In the genomic region with DNA sequence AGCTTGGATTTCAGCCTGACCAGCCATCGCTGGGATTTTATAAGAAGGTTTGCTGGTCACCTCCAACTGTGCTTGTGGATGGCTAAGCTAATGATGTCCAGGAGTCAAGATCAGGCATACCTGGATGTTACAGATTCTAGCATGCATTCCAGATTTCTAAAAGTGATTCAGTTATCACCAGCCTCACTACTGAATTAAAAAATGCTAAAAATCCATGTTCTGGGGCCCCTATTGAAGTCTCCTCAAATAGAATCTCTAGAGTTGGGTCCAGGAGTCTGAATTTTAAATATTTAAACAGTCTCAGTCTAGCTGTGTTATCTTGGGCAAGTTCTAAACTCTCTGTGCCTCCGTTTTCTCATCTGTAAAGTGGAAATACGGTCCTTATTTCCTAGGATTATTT, we compare ENCODE assay signal across 25 cellular contexts. TPM values are rescaled to one million over a fixed set of nuclear protein-coding genes. Genes with fewer than 3 reads are reported as not detected.
DNase-seq lines count a peak whose midpoint lies in the region; ATAC-seq and TF ChIP-seq lines count a peak whose summit lies in the region.
"Had no signal": no experiment of that assay in that cellular context is flagged by ENCODE, and none has a peak within 500 bp of the region (broad histone marks: within the 10 kb centered on the region; RNA-seq: fewer than 3 reads in every experiment).

No MANE protein-coding gene starts in this region.

- H3K4me1 ChIP-seq in OCI-LY1 (ENCODE audit: insufficient read depth, low read length, severe bottlenecking) (peaks cover 39% of the 10 kb centered on the region), hepatocyte (ENCODE audit: insufficient read depth) (no peaks in the 10 kb centered on the region)

- no peak overlapping the region for H3K4me3 Mint-ChIP-seq in activated naive CD8-positive, alpha-beta T cell
- H3K4me3 Mint-ChIP-seq in activated naive CD8-positive, alpha-beta T cell treated with anti-CD3 and anti-CD28 coated beads for 36 hours: no peak overlapping the region
- H3K4me3 Mint-ChIP-seq: natural killer cell treated with Interleukin-12 subunit alpha and Interleukin-12 subunit beta and Interleukin-15 and Interleukin-18, amount 100 ng/mL, for 72 hours had no signal

- H3K9me3 ChIP-seq in OCI-LY1 (ENCODE audit: low read length): no peaks in the 10 kb centered on the region
- no peaks in the 10 kb centered on the region for H3K9me3 ChIP-seq in hepatocyte (ENCODE audit: low read depth)
- H3K9me3 ChIP-seq: adrenal gland, mucosa of descending colon, suprapubic skin had no signal

- H3K27ac ChIP-seq in OCI-LY1 (ENCODE audit: low read depth, low read length, poor library complexity, severe bottlenecking): no peak overlapping the region
- no peak overlapping the region for H3K27ac ChIP-seq in hepatocyte
- H3K27ac ChIP-seq: suprapubic skin had no signal

- peaks cover 13% of the 10 kb centered on the region for H3K36me3 Mint-ChIP-seq in activated naive CD8-positive, alpha-beta T cell
- peaks cover 49% of the 10 kb centered on the region for H3K36me3 Mint-ChIP-seq in activated naive CD8-positive, alpha-beta T cell treated with anti-CD3 and anti-CD28 coated beads for 36 hours

- TF ChIP-seq POLR2A in GM18505 (IDR thresholded peaks at IDR 0.05; ENCODE audit: borderline replicate concordance, extremely low read depth, insufficient read depth, insufficient read length): no peak

- H3K79me2 ChIP-seq in OCI-LY1 (ENCODE audit: insufficient read depth, low read length): peaks cover 76% of the 10 kb centered on the region
- H3K79me2 ChIP-seq in hepatocyte: peaks cover 91% of the 10 kb centered on the region

- ATAC-seq in GM18505 (IDR thresholded peaks at IDR 0.05; ENCODE audit: unreplicated experiment) (no peak), HG03139 (IDR thresholded peaks at IDR 0.05; ENCODE audit: unreplicated experiment) (no peak)
- ATAC-seq: esophagus mucosa; mucosa of descending colon; natural killer cell treated with Interleukin-12 subunit alpha and Interleukin-12 subunit beta and Interleukin-15 and Interleukin-18, amount 100 ng/mL, for 72 hours; stimulated activated effector memory CD8-positive, alpha-beta T cell treated with anti-CD3 and anti-CD28 coated beads, Interleukin-12 subunit alpha, Interleukin-12 subunit beta, amount 100 ng/mL, for 72 hours had no signal

- peaks cover 47% of the 10 kb centered on the region for H3K4me1 Mint-ChIP-seq in activated naive CD8-positive, alpha-beta T cell (ENCODE audit: low read depth)
- peaks cover 34% of the 10 kb centered on the region for H3K4me1 Mint-ChIP-seq in activated naive CD8-positive, alpha-beta T cell treated with anti-CD3 and anti-CD28 coated beads for 36 hours

- H2AFZ ChIP-seq in OCI-LY1 (ENCODE audit: low read length) (no peak overlapping the region), hepatocyte (no peak overlapping the region)

- H4K20me1 ChIP-seq in OCI-LY1 (ENCODE audit: insufficient read depth, low read length) (no peaks in the 10 kb centered on the region), hepatocyte (ENCODE audit: insufficient read depth, poor library complexity, severe bottlenecking) (peaks cover 9% of the 10 kb centered on the region)

- H3K4me2 ChIP-seq in OCI-LY1 (ENCODE audit: low read length) (0 out of 2 replicates have a peak overlapping the region, but pooled peaks have one; percentile 22), hepatocyte (peak overlapping the region; percentile 90)

- no peak for DNase-seq in activated naive CD8-positive, alpha-beta T cell treated with anti-CD3 and anti-CD28 coated beads for 36 hours
- no peak for DNase-seq in hepatocyte (ENCODE audit: low spot score)
- no peak for DNase-seq in central memory CD4-positive, alpha-beta T cell
- DNase-seq: activated CD4-positive, alpha-beta T cell treated with anti-CD3 and anti-CD28 coated beads for 48 hours; activated effector memory CD4-positive, alpha-beta T cell treated with anti-CD3 and anti-CD28 coated beads, Interleukin-2, amount 50 U/mL, for 16 hours; adrenal gland; cerebellar nuclear complex; HCEC 1CT; head of caudate nucleus; mucosa of descending colon; NCI-H1092 treated with DMSO at 0.1 percent for 48 hours; NCI-H1694 treated with DMSO at 0.1 percent for 48 hours; NCI-H82; occipital lobe; SW 1271 had no signal

- H3K36me3 ChIP-seq in OCI-LY1 (ENCODE audit: insufficient read depth, low read length) (peaks cover 44% of the 10 kb centered on the region), hepatocyte (replicated peaks; ENCODE audit: insufficient read depth, low read depth) (no peaks in the 10 kb centered on the region)
- H3K36me3 ChIP-seq: adrenal gland, suprapubic skin had no signal

- H3K27me3 Mint-ChIP-seq in activated naive CD8-positive, alpha-beta T cell: no peaks in the 10 kb centered on the region
- H3K27me3 Mint-ChIP-seq in activated naive CD8-positive, alpha-beta T cell treated with anti-CD3 and anti-CD28 coated beads for 36 hours: no peaks in the 10 kb centered on the region
- H3K27me3 Mint-ChIP-seq: IgD-negative memory B cell; natural killer cell treated with Interleukin-12 subunit alpha and Interleukin-12 subunit beta and Interleukin-15 and Interleukin-18, amount 100 ng/mL, for 72 hours had no signal

- H3K27me3 ChIP-seq in OCI-LY1 (ENCODE audit: insufficient read depth, low read length): no peaks in the 10 kb centered on the region
- H3K27me3 ChIP-seq in hepatocyte: no peaks in the 10 kb centered on the region
- H3K27me3 ChIP-seq: adrenal gland, suprapubic skin had no signal

- H3K9ac ChIP-seq in OCI-LY1 (ENCODE audit: low read length): no peak overlapping the region

- no peaks in the 10 kb centered on the region for H3K9me3 Mint-ChIP-seq in activated naive CD8-positive, alpha-beta T cell (ENCODE audit: low read depth)
- no peaks in the 10 kb centered on the region for H3K9me3 Mint-ChIP-seq in activated naive CD8-positive, alpha-beta T cell treated with anti-CD3 and anti-CD28 coated beads for 36 hours
- H3K9me3 Mint-ChIP-seq: natural killer cell treated with Interleukin-12 subunit alpha and Interleukin-12 subunit beta and Interleukin-15 and Interleukin-18, amount 100 ng/mL, for 72 hours; stimulated activated effector memory CD8-positive, alpha-beta T cell treated with anti-CD3 and anti-CD28 coated beads, Interleukin-12 subunit alpha, Interleukin-12 subunit beta, amount 100 ng/mL, for 72 hours had no signal

- peak overlapping the region; percentile 22 for H3K27ac Mint-ChIP-seq in activated naive CD8-positive, alpha-beta T cell
- no peak overlapping the region for H3K27ac Mint-ChIP-seq in activated naive CD8-positive, alpha-beta T cell treated with anti-CD3 and anti-CD28 coated beads for 36 hours
- H3K27ac Mint-ChIP-seq: brain; stimulated activated effector memory CD8-positive, alpha-beta T cell treated with anti-CD3 and anti-CD28 coated beads, Interleukin-12 subunit alpha, Interleukin-12 subunit beta, amount 100 ng/mL, for 72 hours had no signal

- TF ChIP-seq CTCF in OCI-LY1 (IDR thresholded peaks at IDR 0.05; ENCODE audit: low read length): no peak
- TF ChIP-seq CTCF in hepatocyte (IDR thresholded peaks at IDR 0.05; ENCODE audit: poor library complexity): no peak

- H3F3A ChIP-seq in OCI-LY1 (ENCODE audit: insufficient read depth, low read length): no peaks in the 10 kb centered on the region

- H3K9me2 ChIP-seq in OCI-LY1 (ENCODE audit: low read depth, low read length): no peaks in the 10 kb centered on the region
- no peaks in the 10 kb centered on the region for H3K9me2 ChIP-seq in hepatocyte (replicated peaks; ENCODE audit: insufficient read depth)

- WGBS in hepatocyte (ENCODE audit: low lambda C conversion rate, missing lambda C conversion rate): 75% methylated on average over 3 of the region's 3 CpGs

- H3K4me3 ChIP-seq in OCI-LY1 (ENCODE audit: low read depth, low read length, poor library complexity, severe bottlenecking): no peak overlapping the region
- H3K4me3 ChIP-seq in hepatocyte: no peak overlapping the region
- H3K4me3 ChIP-seq: adrenal gland, mucosa of descending colon, suprapubic skin had no signal

RNA-seq across cellular contexts. Expression of a gene that starts 5.0 kb away (rescaled TPM):
- 10 to 100 TPM; 16.5 to 17.1 TPM for total RNA-seq in activated naive CD8-positive, alpha-beta T cell treated with anti-CD3 and anti-CD28 coated beads for 36 hours
- 55.0 and 56.8 TPM in 2 replicates for total RNA-seq in hepatocyte
- 53.2 and 82.8 TPM in 2 replicates for polyA plus RNA-seq in hepatocyte
